In the genomic region with DNA sequence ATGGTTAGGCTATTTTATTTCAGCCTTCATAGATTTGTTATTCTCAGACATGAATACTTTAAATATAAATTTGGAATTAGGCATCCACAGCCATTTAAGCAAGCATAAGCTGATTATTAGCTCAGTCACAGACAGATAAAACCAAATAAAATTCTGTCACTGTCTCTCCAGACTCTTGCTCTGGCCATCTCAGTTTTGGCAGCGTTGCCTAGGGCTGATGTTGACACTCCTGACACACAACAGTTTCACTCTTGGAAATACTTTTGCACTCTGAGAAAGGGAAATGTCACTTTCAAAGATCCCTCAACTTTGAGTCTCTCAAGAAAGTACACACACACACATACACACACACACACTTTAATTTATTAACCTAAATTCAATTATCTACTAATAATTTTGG, we compare ENCODE assay signal across 23 cellular contexts.
DNase-seq lines count a peak whose midpoint lies in the region; ATAC-seq and TF ChIP-seq lines count a peak whose summit lies in the region.
"Had no signal": no experiment of that assay in that cellular context is flagged by ENCODE, and none has a peak within 500 bp of the region (broad histone marks: within the 10 kb centered on the region; RNA-seq: fewer than 3 reads in every experiment).

No MANE protein-coding gene starts in this region.

- no peaks in the 10 kb centered on the region for H4K20me1 ChIP-seq in PC-9 (ENCODE audit: insufficient read depth)
- H4K20me1 ChIP-seq: BLaER1 had no signal

- TF ChIP-seq CTCF in LNCaP clone FGC (IDR thresholded peaks at IDR 0.05; ENCODE audit: control insufficient read depth, extremely low read depth, insufficient read depth) (no peak), PC-9 (conservative IDR thresholded peaks at IDR 0.05) (no peak), osteocyte (IDR thresholded peaks at IDR 0.05) (no peak)

- ATAC-seq in GM19455 (IDR thresholded peaks at IDR 0.05; ENCODE audit: unreplicated experiment), result no peak
- ATAC-seq: A549; CD8-positive, alpha-beta T cell; HCT116 had no signal

- H3K27ac Mint-ChIP-seq in osteocyte (ENCODE audit: unreplicated experiment), result peak overlapping the region; percentile 14
- H3K27ac Mint-ChIP-seq: CD14-positive monocyte; CD8-positive, alpha-beta T cell; HFFc6 had no signal

- no peaks in the 10 kb centered on the region for H3K36me3 ChIP-seq in PC-9 (ENCODE audit: low read depth)
- H3K36me3 ChIP-seq: BLaER1 had no signal

- H3K4me1 Mint-ChIP-seq in osteocyte (ENCODE audit: unreplicated experiment), result peaks cover 49% of the 10 kb centered on the region
- H3K4me1 Mint-ChIP-seq: CD14-positive monocyte had no signal

- H3K79me2 ChIP-seq in PC-9 (ENCODE audit: low read depth), result no peaks in the 10 kb centered on the region

- no peaks in the 10 kb centered on the region; the same call in 1 of the 2 replicates for H3K9me3 ChIP-seq in PC-9 (ENCODE audit: insufficient read depth, low read depth)
- H3K9me3 ChIP-seq: A549, BLaER1 had no signal

- peak overlapping the region; percentile 56; the same call in 1 of the 2 replicates for H2AFZ ChIP-seq in PC-9

- H3F3A ChIP-seq in PC-9 (ENCODE audit: insufficient read depth, low read depth), result no peaks in the 10 kb centered on the region

- no peaks in the 10 kb centered on the region for H3K4me1 ChIP-seq in PC-9 (replicated peaks; ENCODE audit: insufficient read depth)
- H3K4me1 ChIP-seq: BLaER1 had no signal

- DNase-seq in DMS53 (lab: John Stamatoyannopoulos, UW), result peak; percentile 6
- DNase-seq in DMS53 treated with DMSO at 0.1 percent for 48 hours (lab: John Stamatoyannopoulos, UW; ENCODE audit: unreplicated experiment), result no peak
- peak; percentile 3 for DNase-seq in LNCaP clone FGC (ENCODE audit: low read depth)
- DNase-seq in PC-9, result no peak
- DNase-seq in osteocyte (ENCODE audit: extremely low spot score, unreplicated experiment), result no peak
- DNase-seq in cortex of kidney (lab: John Stamatoyannopoulos, UW), result no peak
- DNase-seq in hepatic stellate cell (ENCODE audit: low spot score), result no peak
- DNase-seq: AML-193; Calu3; CD8-positive, alpha-beta T cell; DMS 273 treated with DMSO at 0.1 percent for 48 hours; DMS79; GDM1; GOT3; H7; HFFc6; IMR-90 had no signal

- POLR2A ChIA-PET in PC-9 (lab: Charles Lee; ENCODE audit: unreplicated experiment), result no interaction called here

- no peaks in the 10 kb centered on the region for H3K27me3 Mint-ChIP-seq in osteocyte (ENCODE audit: unreplicated experiment)

- no peak overlapping the region for H3K4me3 ChIP-seq in LNCaP clone FGC (ENCODE audit: low read depth, low read length)
- no peak overlapping the region for H3K4me3 ChIP-seq in PC-9
- H3K4me3 ChIP-seq: A549, BLaER1 had no signal

- H3K36me3 Mint-ChIP-seq in osteocyte (ENCODE audit: unreplicated experiment), result no peaks in the 10 kb centered on the region
- H3K36me3 Mint-ChIP-seq: CD14-positive monocyte; CD8-positive, alpha-beta T cell had no signal

- BruUV-seq in PC-9 (replicated peaks; lab: Mats Ljungman, UMichigan), result no TSS peak

- H3K27ac ChIP-seq in PC-9, result no peak overlapping the region
- H3K27ac ChIP-seq: 22Rv1, A549, BLaER1 had no signal

- H3K9me3 Mint-ChIP-seq in osteocyte (ENCODE audit: unreplicated experiment), result peaks cover 7% of the 10 kb centered on the region

- no peaks in the 10 kb centered on the region for H3K9me2 ChIP-seq in PC-9 (ENCODE audit: insufficient read depth)

- CTCF ChIA-PET in PC-9 (lab: Charles Lee), result no interaction called here

- no peaks in the 10 kb centered on the region for H3K27me3 ChIP-seq in PC-9 (ENCODE audit: insufficient read depth, low read depth)
- H3K27me3 ChIP-seq: BLaER1 had no signal

- no peak overlapping the region for H3K4me2 ChIP-seq in PC-9
- H3K4me2 ChIP-seq: A549, BLaER1 had no signal

- no peak overlapping the region for H3K4me3 Mint-ChIP-seq in osteocyte (ENCODE audit: unreplicated experiment)
- H3K4me3 Mint-ChIP-seq: CD14-positive monocyte; CD8-positive, alpha-beta T cell; HFFc6 had no signal

- intact Hi-C loops in PC-9 (cut with micrococcal nuclease; ENCODE audit: unreplicated experiment), result no loop called here

Comparison
In these comparisons a context has a peak if more than half of its experiments do, and no peak if none do; other contexts are left out.
1. DNase-seq: peak in DMS53 (single experiment) and LNCaP clone FGC (single experiment); none in DMS53 treated with DMSO at 0.1 percent for 48 hours (single experiment), PC-9 (0 of 2), osteocyte (single experiment), cortex of kidney (single experiment) and hepatic stellate cell (single experiment).